ENCODE assay signal across 19 cellular contexts in genomic region chr12:130437555-130438242, GRCh38.
DNase-seq lines count a peak whose midpoint lies in the region; ATAC-seq and TF ChIP-seq lines count a peak whose summit lies in the region.
"Had no signal": no experiment of that assay in that cellular context is flagged by ENCODE, and none has a peak within 500 bp of the region (broad histone marks: within the 10 kb centered on the region; RNA-seq: fewer than 3 reads in every experiment).

No MANE protein-coding gene starts in this region.

- no peaks in the 10 kb centered on the region for H3K27me3 Mint-ChIP-seq in chondrocyte (ENCODE audit: low read depth)
- no peaks in the 10 kb centered on the region; the same call in none of the 2 replicates for H3K27me3 Mint-ChIP-seq in HFFc6 (ENCODE audit: insufficient read depth)
- H3K27me3 Mint-ChIP-seq: CD4-positive, alpha-beta memory T cell had no signal

- H3K9me3 ChIP-seq in RWPE2 (ENCODE audit: severe bottlenecking) (no peaks in the 10 kb centered on the region), spleen (peaks cover 0 to 57% (median 5%) of the 10 kb centered on the region in 8 donors)
- H3K9me3 ChIP-seq: Peyer's patch, SK-N-SH had no signal

- H3K9me3 Mint-ChIP-seq in chondrocyte (ENCODE audit: low read depth) (peaks cover 21% of the 10 kb centered on the region), HFFc6 (peaks cover 58% of the 10 kb centered on the region)

- no peak overlapping the region for H3K27ac ChIP-seq in RWPE2 (ENCODE audit: poor library complexity, severe bottlenecking)
- H3K27ac ChIP-seq in spleen: no peak overlapping the region
- H3K27ac ChIP-seq: KMS-11, Peyer's patch had no signal

- H3K4me1 Mint-ChIP-seq in chondrocyte (ENCODE audit: low read depth) (no peaks in the 10 kb centered on the region), HFFc6 (ENCODE audit: low read depth) (no peaks in the 10 kb centered on the region)
- H3K4me1 Mint-ChIP-seq: CD4-positive, alpha-beta memory T cell had no signal

- ATAC-seq in RWPE2 (ENCODE audit: low read depth) (no peak), HG02763 (IDR thresholded peaks at IDR 0.05; ENCODE audit: unreplicated experiment) (no peak)

- H3K36me3 ChIP-seq in RWPE2 (ENCODE audit: low read depth) (no peaks in the 10 kb centered on the region), spleen (peaks cover 0 to 6% (median 0%) of the 10 kb centered on the region in 6 donors)
- H3K36me3 ChIP-seq: Peyer's patch had no signal

- H3K4me3 ChIP-seq in RWPE2 (ENCODE audit: severe bottlenecking) (no peak overlapping the region), spleen (no peak overlapping the region)
- H3K4me3 ChIP-seq: Peyer's patch had no signal

- H3K4me1 ChIP-seq in RWPE2 (ENCODE audit: insufficient read depth, poor library complexity, severe bottlenecking) (no peaks in the 10 kb centered on the region), spleen (no peaks in the 10 kb centered on the region)
- H3K4me1 ChIP-seq: Peyer's patch had no signal

- TF ChIP-seq CTCF in RWPE2 (IDR thresholded peaks at IDR 0.05; ENCODE audit: poor library complexity, severe bottlenecking) (no peak), chondrocyte (IDR thresholded peaks at IDR 0.05) (no peak), spleen (IDR thresholded peaks at IDR 0.05 in 8 of 11, conservative IDR thresholded peaks at IDR 0.05 in 3 of 11) (no peak), HFFc6 (IDR thresholded peaks at IDR 0.05) (no peak)

- no peaks in the 10 kb centered on the region for H3K36me3 Mint-ChIP-seq in chondrocyte (ENCODE audit: low read depth)
- no peaks in the 10 kb centered on the region; the same call in 1 of the 2 replicates for H3K36me3 Mint-ChIP-seq in HFFc6 (ENCODE audit: low read depth)
- H3K36me3 Mint-ChIP-seq: CD4-positive, alpha-beta memory T cell had no signal

- intact Hi-C loops in spleen (cut with DNase I; ENCODE audit: low total_unique reads): no loop called here

- H3K27me3 ChIP-seq in RWPE2 (ENCODE audit: insufficient read depth, poor library complexity, severe bottlenecking) (no peaks in the 10 kb centered on the region), spleen (replicated peaks in 1 of 7) (no peaks in the 10 kb centered on the region)
- H3K27me3 ChIP-seq: Peyer's patch had no signal

- DNase-seq in RWPE2 (ENCODE audit: low spot score): peak; percentile 37
- peak; percentile 79 for DNase-seq in chondrocyte (ENCODE audit: low spot score)
- peak; percentile 72 for DNase-seq in mesenteric fat pad (ENCODE audit: low spot score)
- peak; percentile 23 for DNase-seq in spleen
- no peak for DNase-seq in NCI-H1436 (lab: John Stamatoyannopoulos, UW)
- DNase-seq in HFFc6: no peak
- DNase-seq: C1 segment of cervical spinal cord; CD4-positive, alpha-beta memory T cell; COR-L47; DMS53; MM.1S; NCI-H1694; NCI-H2029 treated with DMSO at 0.1 percent for 48 hours; NCI-H2227 treated with DMSO at 0.1 percent for 48 hours; NCI-H526 treated with DMSO at 0.1 percent for 48 hours; SK-N-SH had no signal

- 88 to 92% (median 90%) methylated on average over 11 to 16 of the region's 16 CpGs for WGBS in spleen, 5 donors

- H3K4me3 Mint-ChIP-seq in chondrocyte (ENCODE audit: unreplicated experiment) (no peak overlapping the region), HFFc6 (no peak overlapping the region)
- H3K4me3 Mint-ChIP-seq: CD4-positive, alpha-beta memory T cell had no signal

- no peak for TF ChIP-seq POLR2A in spleen (IDR thresholded peaks at IDR 0.05)

- no peak overlapping the region for H3K27ac Mint-ChIP-seq in chondrocyte (ENCODE audit: unreplicated experiment)
- H3K27ac Mint-ChIP-seq in HFFc6: no peak overlapping the region

Comparison
In these comparisons a context has a peak if more than half of its experiments do, and no peak if none do; other contexts are left out.
1. DNase-seq: peak in RWPE2 (single experiment), chondrocyte (single experiment), mesenteric fat pad (single experiment) and spleen (single experiment); none in NCI-H1436 (single experiment) and HFFc6 (single experiment).